Comparison of ENCODE assay signal across 13 cellular contexts in genomic region chr6:137846772-137847313, GRCh38. TPM values are rescaled to one million over a fixed set of nuclear protein-coding genes. Genes with fewer than 3 reads are reported as not detected.
A peak's percentile ranks its signal among the peaks of the same experiment; 100 is the strongest.
DNase-seq lines count a peak whose midpoint lies in the region; ATAC-seq and TF ChIP-seq lines count a peak whose summit lies in the region.
"Had no signal": no experiment of that assay in that cellular context is flagged by ENCODE, and none has a peak within 500 bp of the region (broad histone marks: within the 10 kb centered on the region; RNA-seq: fewer than 3 reads in every experiment).

No MANE protein-coding gene starts in this region.

- H3K27me3 ChIP-seq in ascending aorta = no peaks in the 10 kb centered on the region
- H3K27me3 ChIP-seq: esophagus muscularis mucosa had no signal

- no peak overlapping the region for H3K4me3 ChIP-seq in ascending aorta
- H3K4me3 ChIP-seq: esophagus muscularis mucosa had no signal

- no peaks in the 10 kb centered on the region for H3K9me3 ChIP-seq in ascending aorta
- H3K9me3 ChIP-seq: esophagus muscularis mucosa had no signal

- intact Hi-C loops in ascending aorta (cut with DNase I) = no loop called here

- no peak overlapping the region for H3K27ac ChIP-seq in ascending aorta

- H3K36me3 ChIP-seq in ascending aorta = no peaks in the 10 kb centered on the region
- H3K36me3 ChIP-seq: esophagus muscularis mucosa had no signal

- ATAC-seq in GM18520 (IDR thresholded peaks at IDR 0.05; ENCODE audit: unreplicated experiment) (peak; percentile 58), HG03175 (IDR thresholded peaks at IDR 0.05; ENCODE audit: unreplicated experiment) (peak; percentile 78)

- DNase-seq in ascending aorta (ENCODE audit: low spot score in 2 of 2) = peak; percentile 59 to 77
- peak; percentile 83 for DNase-seq in pons (ENCODE audit: low spot score)
- no peak for DNase-seq in NCI-H1417 treated with DMSO at 0.1 percent for 48 hours (lab: John Stamatoyannopoulos, UW)
- DNase-seq in stimulated activated CD4-positive, alpha-beta T cell treated with anti-CD3 and anti-CD28 coated beads, Interleukin-1b, Interleukin-23, amount 100 ng/mL, for 48 hours = no peak
- no peak for DNase-seq in islet precursor cell
- no peak for DNase-seq in SK-N-DZ (ENCODE audit: low spot score)
- DNase-seq: activated naive CD4-positive, alpha-beta T cell treated with anti-CD3 and anti-CD28 coated beads, Interleukin-2, amount 10 ng/mL, durations not matched to agents 7 days and 5 days; H9; NCI-H1092 treated with DMSO at 0.1 percent for 48 hours; stimulated activated CD4-positive, alpha-beta T cell treated with anti-CD3 and anti-CD28 coated beads, Interleukin-4, amount 100 ng/mL, for 24 hours had no signal

- no peak for TF ChIP-seq CTCF in ascending aorta (IDR thresholded peaks at IDR 0.05)

- peaks cover 0 to 5% of the 10 kb centered on the region in 2 donors for H3K4me1 ChIP-seq in ascending aorta

RNA-seq across cellular contexts. Expression of gene TNFAIP3, which starts 20.2 kb away (rescaled TPM):
- total RNA-seq in ascending aorta = 24.5 TPM
- polyA plus RNA-seq in SK-N-DZ (2014; cell fraction: cytosol; rRNA removed) = 0.05 and 0.07 TPM in 2 replicates
- 0.21 and 1.6 TPM in 2 replicates for polyA plus RNA-seq in SK-N-DZ (2014; cell fraction: nucleus; rRNA removed)

Comparison
In these comparisons a context has a peak if more than half of its experiments do, and no peak if none do; other contexts are left out.
1. DNase-seq: peak in ascending aorta (2 of 2) and pons (single experiment); none in NCI-H1417 treated with DMSO at 0.1 percent for 48 hours (single experiment), stimulated activated CD4-positive, alpha-beta T cell treated with anti-CD3 and anti-CD28 coated beads, Interleukin-1b, Interleukin-23, amount 100 ng/mL, for 48 hours (single experiment), islet precursor cell (single experiment) and SK-N-DZ (single experiment).